In the genomic region with DNA sequence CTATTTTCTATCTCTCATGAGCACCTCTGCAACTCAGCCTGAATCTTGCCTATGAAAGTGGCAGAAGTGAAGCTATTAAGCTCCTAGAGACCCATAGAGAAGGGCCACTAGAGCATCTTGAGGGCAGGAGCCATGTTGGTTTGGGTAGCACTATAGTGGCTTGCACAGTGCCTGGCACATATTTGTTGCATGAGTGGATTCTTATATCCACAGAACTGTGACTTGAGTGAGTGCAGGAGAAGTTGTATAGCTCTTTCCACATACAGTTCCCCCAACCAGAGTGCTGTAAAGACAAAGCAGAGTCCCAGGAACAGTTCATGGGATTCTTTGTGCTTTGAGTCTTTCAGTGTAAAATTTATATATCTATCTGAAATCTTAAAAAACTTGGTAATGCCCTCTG, we compare ENCODE assay signal across 25 cellular contexts.
"Had no signal": no experiment of that assay in that cellular context is flagged by ENCODE, and none has a peak within 500 bp of the region (broad histone marks: within the 10 kb centered on the region; RNA-seq: fewer than 3 reads in every experiment).

No MANE protein-coding gene starts in this region.

- ATAC-seq: effector memory CD8-positive, alpha-beta T cell; esophagus mucosa; foreskin keratinocyte; gastrocnemius medialis; gastroesophageal sphincter; heart left ventricle; heart right ventricle had no signal

- H3K27ac Mint-ChIP-seq: dendritic cell treated with granulocyte-macrophage colony-stimulating factor and Interleukin-4, amounts not matched to agents 40 ng/mL and 50 ng/mL, for 4 days; endodermal cell had no signal

- H3K9me3 Mint-ChIP-seq: dendritic cell treated with granulocyte-macrophage colony-stimulating factor and Interleukin-4, amounts not matched to agents 40 ng/mL and 50 ng/mL, for 4 days; effector memory CD8-positive, alpha-beta T cell; endodermal cell had no signal

- H3K27me3 Mint-ChIP-seq: dendritic cell treated with granulocyte-macrophage colony-stimulating factor and Interleukin-4, amounts not matched to agents 40 ng/mL and 50 ng/mL, for 4 days; effector memory CD8-positive, alpha-beta T cell had no signal

- H3K4me3 Mint-ChIP-seq: dendritic cell treated with granulocyte-macrophage colony-stimulating factor and Interleukin-4, amounts not matched to agents 40 ng/mL and 50 ng/mL, for 4 days; effector memory CD8-positive, alpha-beta T cell; endodermal cell had no signal

- DNase-seq: colonic mucosa; cortex of kidney; dermis blood vessel endothelial cell; dorsolateral prefrontal cortex; effector CD4-positive, alpha-beta T cell; effector CD8-positive, alpha-beta T cell; effector memory CD4-positive, alpha-beta T cell; effector memory CD8-positive, alpha-beta T cell; endodermal cell; erythroblast; esophagus squamous epithelium; foreskin fibroblast; foreskin keratinocyte; foreskin melanocyte; gastrocnemius medialis; glutamatergic neuron; head of caudate nucleus; heart left ventricle; heart right ventricle had no signal

- H3K27ac ChIP-seq: colonic mucosa, coronary artery, dorsolateral prefrontal cortex, epithelial cell of prostate, esophagus muscularis mucosa, esophagus squamous epithelium, foreskin keratinocyte, gastrocnemius medialis, gastroesophageal sphincter, heart left ventricle, heart right ventricle had no signal

- H3K4me1 ChIP-seq: colonic mucosa, esophagus muscularis mucosa, gastroesophageal sphincter, heart left ventricle, heart right ventricle had no signal

- H3K4me3 ChIP-seq: colonic mucosa, coronary artery, dorsolateral prefrontal cortex, esophagus muscularis mucosa, esophagus squamous epithelium, gastrocnemius medialis, gastroesophageal sphincter, heart left ventricle, heart right ventricle had no signal

- H3K36me3 ChIP-seq: colonic mucosa, esophagus muscularis mucosa, esophagus squamous epithelium, gastrocnemius medialis, gastroesophageal sphincter, heart left ventricle, heart right ventricle had no signal

- H3K4me1 Mint-ChIP-seq: endodermal cell had no signal

- H3K9me3 ChIP-seq: colonic mucosa, esophagus muscularis mucosa, esophagus squamous epithelium, gastrocnemius medialis, gastroesophageal sphincter, heart right ventricle had no signal

- H3K27me3 ChIP-seq: colonic mucosa, dorsolateral prefrontal cortex, esophagus muscularis mucosa, esophagus squamous epithelium, foreskin keratinocyte, gastrocnemius medialis, gastroesophageal sphincter, heart left ventricle, heart right ventricle had no signal
